8 cellular contexts compared by ENCODE assay signal in the genomic region with DNA sequence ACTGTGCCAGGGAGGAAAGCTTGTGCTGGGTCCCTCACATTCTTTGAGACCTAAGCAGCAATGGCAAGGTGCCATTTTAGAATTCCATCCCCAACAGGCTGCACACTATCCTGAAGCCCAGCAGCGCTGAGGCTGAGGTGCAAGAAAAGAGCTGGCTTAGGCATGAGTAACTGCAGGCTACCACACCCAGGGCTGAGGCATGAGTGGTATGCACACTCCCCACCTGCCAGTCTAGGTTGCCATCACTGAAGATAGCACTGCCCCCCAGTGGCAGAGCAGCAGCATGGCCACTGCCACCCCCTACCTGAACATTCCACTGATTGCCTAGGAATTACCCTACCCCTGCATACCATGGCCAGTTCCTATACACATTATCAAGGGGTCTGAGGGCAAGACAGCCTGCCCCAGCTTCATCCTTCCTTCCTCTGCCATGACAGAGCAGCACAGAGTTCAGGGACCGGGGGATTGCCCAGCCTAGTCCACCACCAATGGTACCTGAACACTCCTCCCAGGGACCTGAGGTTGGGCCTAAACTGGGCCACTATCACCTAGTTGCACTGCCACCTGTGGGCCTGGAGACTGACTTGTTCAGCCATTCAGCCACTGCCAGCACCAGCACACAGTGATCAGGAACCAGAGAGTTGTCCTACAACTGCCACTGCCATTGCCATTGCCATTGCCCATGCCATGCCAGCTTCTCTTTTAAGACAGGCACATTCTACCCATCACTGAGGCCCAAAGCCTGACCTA.
A peak's percentile ranks its signal among the peaks of the same experiment; 100 is the strongest.
DNase-seq lines count a peak whose midpoint lies in the region; ATAC-seq and TF ChIP-seq lines count a peak whose summit lies in the region.

No MANE protein-coding gene starts in this region.

- H4K20me1 ChIP-seq in neural progenitor cell (ENCODE audit: low read depth), result no peaks in the 10 kb centered on the region

- TF ChIP-seq POLR2A in tibial nerve (IDR thresholded peaks at IDR 0.05), result no peak

- H3K4me3 Mint-ChIP-seq in Calu3 (ENCODE audit: low read depth, unreplicated experiment), result no peak overlapping the region
- no peak overlapping the region for H3K4me3 Mint-ChIP-seq in neural progenitor cell

- H3K36me3 Mint-ChIP-seq in Calu3 (ENCODE audit: insufficient read depth, unreplicated experiment) (no peaks in the 10 kb centered on the region), neural progenitor cell (no peaks in the 10 kb centered on the region)

- H3K27ac Mint-ChIP-seq in Calu3 (ENCODE audit: unreplicated experiment) (peak overlapping the region; percentile 59), neural progenitor cell (no peak overlapping the region)

- H3K27me3 ChIP-seq in neural progenitor cell (no peaks in the 10 kb centered on the region), tibial nerve (no peaks in the 10 kb centered on the region)

- H3K9ac ChIP-seq in neural progenitor cell, result no peak overlapping the region

- 30 to 59% methylated on average over 1 to 2 of the region's 2 CpGs for WGBS in tibial nerve, 2 donors

- H3F3A ChIP-seq in neural progenitor cell (ENCODE audit: low read depth), result no peaks in the 10 kb centered on the region

- H3K27ac ChIP-seq in neural progenitor cell (no peak overlapping the region), tibial nerve (no peak overlapping the region)

- TF ChIP-seq EP300 in tibial nerve (IDR thresholded peaks at IDR 0.05), result no peak

- H2AFZ ChIP-seq in neural progenitor cell (replicated peaks), result no peak overlapping the region

- H3K79me2 ChIP-seq in neural progenitor cell (ENCODE audit: low read depth), result no peaks in the 10 kb centered on the region

- intact Hi-C loops in Calu3 (cut with micrococcal nuclease; ENCODE audit: unreplicated experiment), result loop anchor here (1.0 to 10.0 kb wide), 5 partner anchors 141 to 651 kb away; no protein-coding TSS in a partner anchor

- ATAC-seq in GM19025 (IDR thresholded peaks at IDR 0.05; ENCODE audit: low read depth, unreplicated experiment), result peak; percentile 88
- ATAC-seq in HG03060 (IDR thresholded peaks at IDR 0.05; ENCODE audit: low read depth, unreplicated experiment), result peak; percentile 82

- peaks cover 9% of the 10 kb centered on the region for H3K4me1 Mint-ChIP-seq in Calu3 (ENCODE audit: low read depth, unreplicated experiment)
- no peaks in the 10 kb centered on the region for H3K4me1 Mint-ChIP-seq in neural progenitor cell

- DNase-seq in Calu3, result peak; percentile 91
- DNase-seq in NOMO-1 treated with DMSO at 0.1 percent for 48 hours (lab: John Stamatoyannopoulos, UW; ENCODE audit: unreplicated experiment), result peak; percentile 78
- DNase-seq in dedifferentiated amniotic fluid mesenchymal stem cell (ENCODE audit: extremely low spot score), result peak; percentile 70
- peak; percentile 81 for DNase-seq in neural progenitor cell (ENCODE audit: low spot score)
- DNase-seq in foreskin melanocyte, result no peak
- DNase-seq in tibial nerve (ENCODE audit: low spot score in 2 of 2), result no peak

- H3K4me1 ChIP-seq in neural progenitor cell (no peaks in the 10 kb centered on the region), tibial nerve (no peaks in the 10 kb centered on the region)

- H3K27me3 Mint-ChIP-seq in Calu3 (ENCODE audit: unreplicated experiment) (no peaks in the 10 kb centered on the region), neural progenitor cell (ENCODE audit: insufficient read depth, low read depth) (no peaks in the 10 kb centered on the region)

- H3K9me3 Mint-ChIP-seq in Calu3 (ENCODE audit: low read depth, unreplicated experiment), result peaks cover 5% of the 10 kb centered on the region
- peaks cover 20% of the 10 kb centered on the region for H3K9me3 Mint-ChIP-seq in neural progenitor cell

- H3K4me3 ChIP-seq in neural progenitor cell, result no peak overlapping the region
- H3K4me3 ChIP-seq in tibial nerve, result no peak overlapping the region

- TF ChIP-seq CTCF in Calu3 (IDR thresholded peaks at IDR 0.05; ENCODE audit: unreplicated experiment), result peak; percentile 83
- TF ChIP-seq CTCF in neural progenitor cell (IDR thresholded peaks at IDR 0.05), result peak; percentile 77
- TF ChIP-seq CTCF in tibial nerve (IDR thresholded peaks at IDR 0.05), result peak in 1 of 5 experiments; percentile 11

- no TSS peak for BruUV-seq in Calu3 (replicated peaks; lab: Mats Ljungman, UMichigan)

- H3K9me3 ChIP-seq in neural progenitor cell (ENCODE audit: low read depth) (no peaks in the 10 kb centered on the region), tibial nerve (peaks cover 0 to 28% (median 6%) of the 10 kb centered on the region in 4 donors)

- H3K36me3 ChIP-seq in neural progenitor cell (no peaks in the 10 kb centered on the region), tibial nerve (no peaks in the 10 kb centered on the region)

- CTCF ChIA-PET in Calu3 (lab: Charles Lee), result interaction anchor here (0.5 to 1.0 kb wide), 5 partner anchors 10 to 694 kb away, joined by 3 to 23 read pairs (median 3); no protein-coding TSS in a partner anchor

- H3K4me2 ChIP-seq in neural progenitor cell, result no peak overlapping the region

Comparison
In these comparisons a context has a peak if more than half of its experiments do, and no peak if none do; other contexts are left out.
1. DNase-seq: peak in Calu3 (single experiment), NOMO-1 treated with DMSO at 0.1 percent for 48 hours (single experiment), dedifferentiated amniotic fluid mesenchymal stem cell (single experiment) and neural progenitor cell (single experiment); none in foreskin melanocyte (single experiment) and tibial nerve (0 of 2).